ENCODE assay signal across 1 cellular context in genomic region chr14:100067971-100068959, GRCh38.
A peak's percentile ranks its signal among the peaks of the same experiment; 100 is the strongest.
TF ChIP-seq lines count a peak whose summit lies in the region.

No MANE protein-coding gene starts in this region.

TF ChIP-seq in K562, 482 proteins besides CTCF, POLR2A, EP300 and RAD21 (continued from another document and continues in another):
- no peak for TF ChIP-seq ARID4B (CRISPR knock-in tag; IDR thresholded peaks at IDR 0.05)
- no peak for TF ChIP-seq SIX5 (IDR thresholded peaks at IDR 0.05; ENCODE audit: borderline replicate concordance in 1 of 2, insufficient read depth in 1 of 2, low read depth in 1 of 2, low read length in 2 of 2)
- no peak for TF ChIP-seq CHD2 (IDR thresholded peaks at IDR 0.05; ENCODE audit: low read depth, low read length)
- no peak for TF ChIP-seq HNRNPH1 (optimal IDR thresholded peaks at IDR 0.05; ENCODE audit: low read depth, low read length)
- no peak for TF ChIP-seq GTF3C2 (IDR thresholded peaks at IDR 0.05; ENCODE audit: borderline replicate concordance, extremely low read depth, insufficient read length)
- no peak for TF ChIP-seq POLR2AphosphoS2 (IDR thresholded peaks at IDR 0.05; ENCODE audit: low read length)
- no peak for TF ChIP-seq SNRNP70 (optimal IDR thresholded peaks at IDR 0.05; ENCODE audit: low read depth, low read length)
- no peak for TF ChIP-seq BDP1 (IDR thresholded peaks at IDR 0.05; ENCODE audit: insufficient read depth, insufficient read length)
- no peak for TF ChIP-seq NCOA2 (IDR thresholded peaks at IDR 0.05; ENCODE audit: partially characterized antibody in 2 of 2)
- TF ChIP-seq ZC3H8 (IDR thresholded peaks at IDR 0.05), result no peak
- no peak for TF ChIP-seq ZNF57 (CRISPR knock-in tag; IDR thresholded peaks at IDR 0.05)
- TF ChIP-seq E2F8 (IDR thresholded peaks at IDR 0.05; ENCODE audit: low read depth, partially characterized antibody), result peak; percentile 41
- no peak for TF ChIP-seq ZBED1 (IDR thresholded peaks at IDR 0.05)
- peak; percentile 79 for TF ChIP-seq RNF2 (IDR thresholded peaks at IDR 0.05)
- no peak for TF ChIP-seq PHF21A (IDR thresholded peaks at IDR 0.05; ENCODE audit: borderline replicate concordance, low read depth)
- peak; percentile 47 for TF ChIP-seq CBFA2T2 (conservative IDR thresholded peaks at IDR 0.05)
- no peak for TF ChIP-seq TCF7 (IDR thresholded peaks at IDR 0.05; ENCODE audit: borderline replicate concordance)
- peak; percentile 72 for TF ChIP-seq NEUROD1 (IDR thresholded peaks at IDR 0.05; ENCODE audit: borderline replicate concordance, low read depth, low read length, partially characterized antibody)
- TF ChIP-seq CCNT2 (IDR thresholded peaks at IDR 0.05; ENCODE audit: borderline replicate concordance, extremely low read depth, insufficient read length, low read depth, low read length), result no peak
- TF ChIP-seq ZFP91 (CRISPR knock-in tag; IDR thresholded peaks at IDR 0.05), result no peak
- no peak for TF ChIP-seq ZNF431 (CRISPR knock-in tag; IDR thresholded peaks at IDR 0.05)
- no peak for TF ChIP-seq ZNF785 (CRISPR knock-in tag; IDR thresholded peaks at IDR 0.05)
- TF ChIP-seq MTA2 (IDR thresholded peaks at IDR 0.05; ENCODE audit: low read depth), result no peak
- no peak; the same call in 1 of the 2 replicates for TF ChIP-seq GATAD2B (IDR thresholded peaks at IDR 0.05; ENCODE audit: borderline replicate concordance)
- no peak for TF ChIP-seq HLTF (IDR thresholded peaks at IDR 0.05)
- no peak for TF ChIP-seq FIP1L1 (IDR thresholded peaks at IDR 0.05; ENCODE audit: low read depth, low read length, poor library complexity, severe bottlenecking)
- TF ChIP-seq RBFOX2 (IDR thresholded peaks at IDR 0.05; ENCODE audit: low read depth, low read length), result peak; percentile 72
- no peak for TF ChIP-seq RNF219 (CRISPR knock-in tag; IDR thresholded peaks at IDR 0.05)
- no peak for TF ChIP-seq PRPF4 (IDR thresholded peaks at IDR 0.05; ENCODE audit: insufficient read depth, low read depth, low read length, poor library complexity, severe bottlenecking)
- TF ChIP-seq MTF1 (CRISPR knock-in tag; IDR thresholded peaks at IDR 0.05; ENCODE audit: borderline replicate concordance), result no peak
- TF ChIP-seq SPI1 (IDR thresholded peaks at IDR 0.05; ENCODE audit: borderline replicate concordance, low read depth, low read length), result peak; percentile 96
- TF ChIP-seq POLR3G (IDR thresholded peaks at IDR 0.05; ENCODE audit: extremely low read depth, insufficient read length, insufficient replicate concordance), result no peak
- no peak for TF ChIP-seq CEBPB (tag; IDR thresholded peaks at IDR 0.05)
- TF ChIP-seq TAF7 (tag; IDR thresholded peaks at IDR 0.05), result no peak
- TF ChIP-seq ZNF79 (CRISPR knock-in tag; IDR thresholded peaks at IDR 0.05; ENCODE audit: low read depth), result no peak
- TF ChIP-seq ATF2 (CRISPR knock-in tag; IDR thresholded peaks at IDR 0.05), result no peak
- TF ChIP-seq MYBL2 (IDR thresholded peaks at IDR 0.05; ENCODE audit: low read depth), result no peak
- TF ChIP-seq MYBL2 (CRISPR knock-in tag; IDR thresholded peaks at IDR 0.05; ENCODE audit: borderline replicate concordance), result no peak
- no peak for TF ChIP-seq RB1 (IDR thresholded peaks at IDR 0.05; ENCODE audit: low read depth)
- TF ChIP-seq KDM4B (IDR thresholded peaks at IDR 0.05; ENCODE audit: borderline replicate concordance in 2 of 2, low read depth in 1 of 2), result no peak
- no peak for TF ChIP-seq ZNF707 (CRISPR knock-in tag; conservative IDR thresholded peaks at IDR 0.05)
- no peak for TF ChIP-seq RBM17 (IDR thresholded peaks at IDR 0.05; ENCODE audit: borderline replicate concordance, low read depth, low read length)
- TF ChIP-seq MLLT1 (IDR thresholded peaks at IDR 0.05), result no peak
- TF ChIP-seq HMG20A (CRISPR knock-in tag; conservative IDR thresholded peaks at IDR 0.05), result no peak
- TF ChIP-seq ZFPM2 (CRISPR knock-in tag; IDR thresholded peaks at IDR 0.05), result no peak
- TF ChIP-seq TOE1 (IDR thresholded peaks at IDR 0.05; ENCODE audit: borderline replicate concordance), result peak; percentile 31; the same call in 1 of the 2 replicates
- TF ChIP-seq TOE1 (CRISPR knock-in tag; IDR thresholded peaks at IDR 0.05; ENCODE audit: borderline replicate concordance, low read depth), result no peak
- no peak; the same call in none of the 2 replicates for TF ChIP-seq ZNF395 (CRISPR knock-in tag; IDR thresholded peaks at IDR 0.05)
